10 cellular contexts compared by ENCODE assay signal in the genomic region with DNA sequence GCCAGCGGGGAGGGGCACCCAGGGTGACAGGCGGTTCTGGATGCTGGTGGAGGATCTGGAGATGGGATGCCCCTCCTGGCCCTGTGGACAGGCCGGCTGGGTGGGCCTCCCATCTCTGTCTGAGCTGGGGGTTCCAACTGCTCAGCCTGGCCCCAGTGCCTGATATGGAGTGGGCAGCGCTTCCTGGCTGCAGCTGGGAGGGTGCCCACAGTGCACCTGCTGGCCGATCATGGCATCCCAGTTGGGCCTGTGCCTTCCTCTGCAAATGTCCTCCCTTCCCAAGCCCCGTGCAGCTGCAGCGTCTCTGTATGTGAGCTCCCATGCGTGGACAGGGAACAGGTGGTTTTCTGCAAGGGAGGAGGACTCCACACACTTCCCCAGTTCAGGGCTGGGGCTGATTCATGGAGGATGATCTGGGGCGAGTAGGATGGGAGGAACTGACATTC. TPM values are rescaled to one million over a fixed set of nuclear protein-coding genes. Genes with fewer than 3 reads are reported as not detected.
DNase-seq lines count a peak whose midpoint lies in the region; ATAC-seq and TF ChIP-seq lines count a peak whose summit lies in the region.
"Had no signal": no experiment of that assay in that cellular context is flagged by ENCODE, and none has a peak within 500 bp of the region (broad histone marks: within the 10 kb centered on the region; RNA-seq: fewer than 3 reads in every experiment).

No MANE protein-coding gene starts in this region.

- no peaks in the 10 kb centered on the region for H3K9me3 ChIP-seq in smooth muscle cell (replicated peaks; ENCODE audit: low read depth)

- peaks cover 14% of the 10 kb centered on the region for H3K4me1 ChIP-seq in smooth muscle cell (ENCODE audit: low read depth)

- TF ChIP-seq CTCF in LNCaP clone FGC (IDR thresholded peaks at IDR 0.05; ENCODE audit: control insufficient read depth, extremely low read depth, insufficient read depth) (0 out of 2 replicates have a peak, but pooled peaks have one; percentile 12), brain microvascular endothelial cell (IDR thresholded peaks at IDR 0.05; ENCODE audit: low read depth, low read length, missing control alignments) (peak; percentile 26), smooth muscle cell (IDR thresholded peaks at IDR 0.05; ENCODE audit: borderline replicate concordance, insufficient read depth, poor library complexity, severe bottlenecking) (no peak)

- peaks cover 65% of the 10 kb centered on the region for H4K20me1 ChIP-seq in smooth muscle cell (ENCODE audit: low read depth)

- H3K36me3 ChIP-seq in brain microvascular endothelial cell (replicated peaks) (no peaks in the 10 kb centered on the region), smooth muscle cell (ENCODE audit: low read depth) (no peaks in the 10 kb centered on the region)

- in situ Hi-C loops in brain microvascular endothelial cell (cut with HindIII; ENCODE audit: low pct_ligation_motif_present, low sequenced_read_pairs), result no loop called here

- H3K4me3 ChIP-seq in LNCaP clone FGC (ENCODE audit: low read depth, low read length), result peak overlapping the region; percentile 73
- no peak overlapping the region for H3K4me3 ChIP-seq in brain microvascular endothelial cell (ENCODE audit: low read depth, low read length)
- no peak overlapping the region for H3K4me3 ChIP-seq in smooth muscle cell

- peak; percentile 44 for DNase-seq in DMS 273 (lab: John Stamatoyannopoulos, UW; ENCODE audit: unreplicated experiment)
- no peak for DNase-seq in DMS 273 treated with DMSO at 0.1 percent for 48 hours (lab: John Stamatoyannopoulos, UW)
- no peak for DNase-seq in LNCaP clone FGC (ENCODE audit: low read depth)
- DNase-seq in brain microvascular endothelial cell, result no peak
- peak; percentile 30 for DNase-seq in occipital lobe (lab: John Stamatoyannopoulos, UW)
- DNase-seq in smooth muscle cell (lab: John Stamatoyannopoulos, UW; ENCODE audit: unreplicated experiment), result no peak
- DNase-seq in iPS-NIHi11 (ENCODE audit: low spot score), result no peak
- DNase-seq: kidney glomerular epithelial cell, NCI-H1105 treated with DMSO at 0.1 percent for 48 hours had no signal

- H3K27me3 ChIP-seq in brain microvascular endothelial cell (replicated peaks) (no peaks in the 10 kb centered on the region), smooth muscle cell (ENCODE audit: low read depth) (no peaks in the 10 kb centered on the region)

- no peak for ATAC-seq in HG03159 (IDR thresholded peaks at IDR 0.05; ENCODE audit: unreplicated experiment)

- H3K27ac ChIP-seq in brain microvascular endothelial cell, result no peak overlapping the region
- H3K27ac ChIP-seq in smooth muscle cell (ENCODE audit: low read depth), result no peak overlapping the region

- H2AFZ ChIP-seq in smooth muscle cell (ENCODE audit: low read depth), result no peak overlapping the region

- H3K4me2 ChIP-seq in smooth muscle cell, result no peak overlapping the region

- H3K79me2 ChIP-seq in smooth muscle cell (ENCODE audit: low read depth), result peaks cover 53% of the 10 kb centered on the region

- WGBS in smooth muscle cell (ENCODE audit: low lambda C conversion rate), result 95% methylated on average over 9 of the region's 9 CpGs

- no peaks in the 10 kb centered on the region for H3F3A ChIP-seq in smooth muscle cell (ENCODE audit: low read depth)

- H3K9ac ChIP-seq in smooth muscle cell (ENCODE audit: low read depth), result no peak overlapping the region

RNA-seq across cellular contexts. Expression of a gene that starts 2.1 kb away (rescaled TPM):
- total RNA-seq in occipital lobe (107 TPM), smooth muscle cell (51.4 and 52.1 TPM in 2 replicates)
- polyA plus RNA-seq in smooth muscle cell, result 162 and 178 TPM in 2 replicates

RNA-seq across cellular contexts. Expression of a gene that starts 16.3 kb away (rescaled TPM):
- not detected for total RNA-seq in occipital lobe
- 0.27 and 0.76 TPM in 2 replicates for total RNA-seq in smooth muscle cell
- 1.1 TPM in 1 of 2 replicates, not detected in the other for polyA plus RNA-seq in smooth muscle cell

RNA-seq across cellular contexts. Expression of a gene that starts 37.2 kb away (rescaled TPM):
- total RNA-seq in occipital lobe, result 5.0 TPM
- total RNA-seq in smooth muscle cell, result 6.5 and 12.4 TPM in 2 replicates
- 21.7 and 28.3 TPM in 2 replicates for polyA plus RNA-seq in smooth muscle cell

RNA-seq across cellular contexts. Expression of a gene that starts 40.3 kb away (rescaled TPM):
- total RNA-seq in occipital lobe (not detected), smooth muscle cell (not detected in 2 replicates)
- polyA plus RNA-seq in smooth muscle cell, result not detected in 2 replicates

RNA-seq across cellular contexts. Expression of a gene that starts 51.4 kb away (rescaled TPM):
- total RNA-seq in occipital lobe (1.2 TPM), smooth muscle cell (0.31 TPM in 1 of 2 replicates, not detected in the other)
- polyA plus RNA-seq in smooth muscle cell, result not detected in 2 replicates

Comparison
In these comparisons a context has a peak if more than half of its experiments do, and no peak if none do; other contexts are left out.
1. DNase-seq: peak in DMS 273 (single experiment) and occipital lobe (single experiment); none in DMS 273 treated with DMSO at 0.1 percent for 48 hours (single experiment), LNCaP clone FGC (single experiment), brain microvascular endothelial cell (single experiment), smooth muscle cell (single experiment) and iPS-NIHi11 (single experiment).